ENCODE assay signal across 10 cellular contexts in the genomic region with DNA sequence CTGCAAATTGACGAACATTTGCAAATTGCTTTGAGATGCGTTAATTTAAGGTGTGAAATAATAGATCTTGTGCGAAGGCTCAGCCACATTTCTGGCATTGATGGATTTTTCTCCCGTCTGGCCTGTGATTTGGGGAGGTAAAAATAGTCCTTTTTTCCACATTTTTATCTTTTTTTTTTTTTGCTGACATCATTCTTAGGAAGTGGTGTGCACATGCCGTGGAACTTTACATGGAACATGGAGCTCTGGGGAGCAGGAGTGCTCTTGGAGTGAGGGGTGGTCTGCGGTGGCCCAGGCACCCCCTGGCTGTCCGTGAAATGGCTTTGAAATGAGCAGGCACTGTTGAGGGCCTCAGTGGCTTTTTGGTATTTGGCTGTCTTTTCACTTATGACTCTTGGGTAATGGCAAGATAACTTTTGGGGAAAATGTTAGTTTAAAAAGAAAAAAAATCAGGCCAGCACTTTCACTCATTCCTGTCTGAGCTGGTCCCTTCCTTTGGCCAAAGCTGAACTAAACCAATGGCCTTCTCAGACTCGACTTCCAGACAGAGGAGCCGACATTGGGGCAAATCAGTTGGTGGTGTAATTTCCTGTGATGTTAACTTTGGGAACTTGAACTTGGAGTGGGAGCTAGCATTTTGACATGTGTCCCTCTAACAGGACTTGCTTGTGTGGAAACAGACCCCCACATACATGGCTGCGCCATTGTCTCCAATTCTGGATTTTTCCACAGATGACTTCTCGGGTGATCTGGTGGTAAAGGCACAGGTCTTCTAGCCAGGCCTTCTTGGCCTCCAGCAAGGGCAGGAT. TPM values are rescaled to one million over a fixed set of nuclear protein-coding genes. Genes with fewer than 3 reads are reported as not detected.
DNase-seq lines count a peak whose midpoint lies in the region; ATAC-seq and TF ChIP-seq lines count a peak whose summit lies in the region.
"Had no signal": no experiment of that assay in that cellular context is flagged by ENCODE, and none has a peak within 500 bp of the region (broad histone marks: within the 10 kb centered on the region; RNA-seq: fewer than 3 reads in every experiment).

No MANE protein-coding gene starts in this region.

- 90 to 100% methylated on average over 4 to 6 of the region's 11 CpGs for WGBS in mesodermal cell (ENCODE audit: insufficient coverage in 2 of 2), 2 experiments

- H3K27me3 ChIP-seq in HUES6 (ENCODE audit: control insufficient read depth, insufficient read depth, low read length) (no peaks in the 10 kb centered on the region), breast epithelium (no peaks in the 10 kb centered on the region)

- H3K4me3 ChIP-seq in HUES6 (ENCODE audit: low read depth, low read length) (no peak overlapping the region), breast epithelium (peak overlapping the region in 1 of 3 donors; percentile 7), mesodermal cell (ENCODE audit: extremely low read depth, insufficient read depth, low read length, poor library complexity, severe bottlenecking) (no peak overlapping the region)

- H3K9me3 ChIP-seq in HUES6 (ENCODE audit: control insufficient read depth, insufficient read depth, low read depth, low read length): no peaks in the 10 kb centered on the region
- H3K9me3 ChIP-seq in breast epithelium: no peaks in the 10 kb centered on the region
- H3K9me3 ChIP-seq in mesodermal cell (ENCODE audit: control insufficient read depth, low read length): no peaks in the 10 kb centered on the region

- no peak for DNase-seq in breast epithelium (ENCODE audit: low spot score in 2 of 2)
- peak; percentile 24 for DNase-seq in superior temporal gyrus (ENCODE audit: extremely low spot score)
- no peak for DNase-seq in iPS-NIHi11 (ENCODE audit: low spot score)
- no peak for DNase-seq in NCI-H2171 treated with DMSO at 0.1 percent for 48 hours (lab: John Stamatoyannopoulos, UW)
- no peak for DNase-seq in NCI-H748 (lab: John Stamatoyannopoulos, UW; ENCODE audit: unreplicated experiment)
- DNase-seq: activated T-cell treated with anti-CD3 and anti-CD28 coated beads, Interleukin-2, amount 50 U/mL, for 48 hours; glutamatergic neuron had no signal

- H3K9ac ChIP-seq in HUES6 (ENCODE audit: low read length): peak overlapping the region; percentile 23

- no peak for TF ChIP-seq CTCF in breast epithelium (IDR thresholded peaks at IDR 0.05)

- intact Hi-C loops in breast epithelium (cut with DNase I; ENCODE audit: low total_unique reads): no loop called here

- no peaks in the 10 kb centered on the region for H3K36me3 ChIP-seq in HUES6 (ENCODE audit: control insufficient read depth, insufficient read depth, low read length)
- H3K36me3 ChIP-seq in breast epithelium: no peaks in the 10 kb centered on the region
- H3K36me3 ChIP-seq in mesodermal cell (ENCODE audit: control insufficient read depth, insufficient read depth, low read length): peaks cover 7% of the 10 kb centered on the region

- H3K27ac ChIP-seq in HUES6 (ENCODE audit: low read depth, low read length) (peak overlapping the region; percentile 52; the same call in 1 of the 2 replicates), breast epithelium (peak overlapping the region; percentile 87 to 96), mesodermal cell (ENCODE audit: low read depth, low read length, severe bottlenecking) (peak overlapping the region; percentile 72)

- no peak for ATAC-seq in GM18870 (IDR thresholded peaks at IDR 0.05; ENCODE audit: unreplicated experiment)

- H3K4me1 ChIP-seq in HUES6 (ENCODE audit: control insufficient read depth, insufficient read depth, low read length): peaks cover 46% of the 10 kb centered on the region
- peaks cover 12 to 20% of the 10 kb centered on the region in 2 donors for H3K4me1 ChIP-seq in breast epithelium
- H3K4me1 ChIP-seq in mesodermal cell (ENCODE audit: control insufficient read depth, insufficient read depth, low read length, poor library complexity, severe bottlenecking): peaks cover 52% of the 10 kb centered on the region

- no peak for TF ChIP-seq POLR2A in breast epithelium (IDR thresholded peaks at IDR 0.05)

RNA-seq across cellular contexts. Expression of gene NEK6, which starts 4.2 kb away (rescaled TPM):
- 10 to 100 TPM; 17.8 to 31.5 (median 22.2) TPM for total RNA-seq in breast epithelium
- 28.5 TPM for polyA plus RNA-seq in mesodermal cell (2013, experiment 1 of 2)
- polyA plus RNA-seq in mesodermal cell (2013, experiment 2 of 2): 27.9 TPM
